In the genomic region with DNA sequence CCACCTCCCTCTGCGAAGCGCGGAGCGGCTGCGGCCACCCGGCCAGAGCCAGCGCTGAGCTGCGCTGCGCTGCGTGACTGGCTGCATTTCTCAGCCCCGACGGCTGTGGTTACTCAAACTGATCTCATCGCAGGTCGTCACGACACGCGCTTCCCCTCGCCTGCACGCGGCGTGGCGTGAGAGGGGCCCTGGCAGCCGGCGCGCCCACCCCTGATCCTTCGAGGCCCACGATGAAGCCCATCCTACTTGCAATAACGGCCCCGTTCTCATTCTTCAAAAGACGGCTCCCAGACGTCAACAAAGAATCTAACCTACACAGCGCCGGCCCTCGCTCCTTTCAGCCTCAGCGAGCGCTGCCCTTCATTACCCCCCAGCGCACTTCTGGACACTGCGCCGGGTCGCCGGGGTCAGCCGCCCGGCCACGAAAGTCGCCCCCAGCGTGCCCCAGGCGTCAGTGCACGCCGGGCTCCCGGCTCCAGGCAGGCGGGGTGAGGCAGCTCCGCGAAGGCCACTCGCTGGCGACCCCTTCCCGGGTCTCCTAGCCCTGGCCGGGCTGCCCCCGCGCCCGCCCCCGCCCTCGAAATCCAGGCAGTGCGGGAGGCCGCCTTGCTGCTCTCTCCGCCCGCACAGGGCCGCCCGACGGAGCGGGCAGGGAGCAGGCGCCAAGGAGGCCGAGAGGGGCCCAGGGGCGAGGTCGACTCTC, we compare ENCODE assay signal across 8 cellular contexts. TPM values are rescaled to one million over a fixed set of nuclear protein-coding genes. Genes with fewer than 3 reads are reported as not detected.
A peak's percentile ranks its signal among the peaks of the same experiment; 100 is the strongest.
DNase-seq lines count a peak whose midpoint lies in the region; ATAC-seq, FAIRE-seq and TF ChIP-seq lines count a peak whose summit lies in the region.

No MANE protein-coding gene starts in this region.

- H3K27ac ChIP-seq in hepatocyte (peak overlapping the region; percentile 95), skin epidermis (peak overlapping the region; percentile 61 to 98 (median 88))

- H3K36me3 ChIP-seq in adipocyte (ENCODE audit: control insufficient read depth, insufficient read depth, low read length, severe bottlenecking): no peaks in the 10 kb centered on the region
- no peaks in the 10 kb centered on the region for H3K36me3 ChIP-seq in hepatocyte (replicated peaks; ENCODE audit: insufficient read depth, low read depth)

- peak overlapping the region; percentile 84 for H3K9ac ChIP-seq in adipocyte (ENCODE audit: low read length)

- no peaks in the 10 kb centered on the region for H3K27me3 ChIP-seq in adipocyte (replicated peaks; ENCODE audit: control insufficient read depth, insufficient read depth, low read length)
- no peaks in the 10 kb centered on the region for H3K27me3 ChIP-seq in hepatocyte

- H3K4me2 ChIP-seq in hepatocyte: peak overlapping the region; percentile 80

- DNase-seq in RCC 7860 (ENCODE audit: low spot score) (peak; percentile 46), adipocyte (ENCODE audit: low read depth) (peak; percentile 83), hepatocyte (ENCODE audit: low spot score) (peak; percentile 83), A172 (ENCODE audit: low spot score) (no peak), HCEC 1CT (no peak)

- H3K4me3 ChIP-seq in adipocyte (ENCODE audit: low read length) (peak overlapping the region; percentile 85), hepatocyte (no peak overlapping the region), skin epidermis (peak overlapping the region; percentile 41 to 69 (median 49))

- H3K9me2 ChIP-seq in hepatocyte (replicated peaks; ENCODE audit: insufficient read depth): no peaks in the 10 kb centered on the region

- no peak for FAIRE-seq in RCC 7860 (lab: Jason Lieb, UNC)

- ATAC-seq in GM18505 (IDR thresholded peaks at IDR 0.05; ENCODE audit: unreplicated experiment) (peak; percentile 17), HG02642 (IDR thresholded peaks at IDR 0.05; ENCODE audit: poor library complexity, unreplicated experiment) (peak; percentile 32)

- H4K20me1 ChIP-seq in hepatocyte (ENCODE audit: insufficient read depth, poor library complexity, severe bottlenecking): no peaks in the 10 kb centered on the region

- TF ChIP-seq CTCF in hepatocyte (IDR thresholded peaks at IDR 0.05; ENCODE audit: poor library complexity): no peak

- H3K4me1 ChIP-seq in adipocyte (ENCODE audit: control insufficient read depth, insufficient read depth, low read length): peaks cover 41% of the 10 kb centered on the region
- H3K4me1 ChIP-seq in hepatocyte (ENCODE audit: insufficient read depth): peaks cover 25% of the 10 kb centered on the region

- no peaks in the 10 kb centered on the region for H3K79me2 ChIP-seq in hepatocyte

- peak overlapping the region; percentile 32 for H2AFZ ChIP-seq in hepatocyte

- H3K9me3 ChIP-seq in adipocyte (ENCODE audit: control insufficient read depth, low read length) (no peaks in the 10 kb centered on the region), hepatocyte (ENCODE audit: low read depth) (no peaks in the 10 kb centered on the region)

- WGBS in hepatocyte (ENCODE audit: low lambda C conversion rate, missing lambda C conversion rate): 4% methylated on average over 63 of the region's 74 CpGs

- no peak for TF ChIP-seq POLR2A in GM18505 (IDR thresholded peaks at IDR 0.05; ENCODE audit: borderline replicate concordance, extremely low read depth, insufficient read depth, insufficient read length)

RNA-seq across cellular contexts. Expression of a gene that starts 9.9 kb away (rescaled TPM):
- total RNA-seq in hepatocyte: 0.76 and 1.1 TPM in 2 replicates
- 2.1 and 3.4 TPM in 2 replicates for polyA plus RNA-seq in hepatocyte
- 0.72 and 0.96 TPM in 2 replicates for total RNA-seq in A172 (2014; rRNA removed; shearing (Covaris generic))

Comparison
In these comparisons a context has a peak if more than half of its experiments do, and no peak if none do; other contexts are left out.
1. DNase-seq: peak in RCC 7860 (single experiment), adipocyte (single experiment) and hepatocyte (single experiment); none in A172 (single experiment) and HCEC 1CT (single experiment).